20 cellular contexts compared by ENCODE assay signal in the genomic region with DNA sequence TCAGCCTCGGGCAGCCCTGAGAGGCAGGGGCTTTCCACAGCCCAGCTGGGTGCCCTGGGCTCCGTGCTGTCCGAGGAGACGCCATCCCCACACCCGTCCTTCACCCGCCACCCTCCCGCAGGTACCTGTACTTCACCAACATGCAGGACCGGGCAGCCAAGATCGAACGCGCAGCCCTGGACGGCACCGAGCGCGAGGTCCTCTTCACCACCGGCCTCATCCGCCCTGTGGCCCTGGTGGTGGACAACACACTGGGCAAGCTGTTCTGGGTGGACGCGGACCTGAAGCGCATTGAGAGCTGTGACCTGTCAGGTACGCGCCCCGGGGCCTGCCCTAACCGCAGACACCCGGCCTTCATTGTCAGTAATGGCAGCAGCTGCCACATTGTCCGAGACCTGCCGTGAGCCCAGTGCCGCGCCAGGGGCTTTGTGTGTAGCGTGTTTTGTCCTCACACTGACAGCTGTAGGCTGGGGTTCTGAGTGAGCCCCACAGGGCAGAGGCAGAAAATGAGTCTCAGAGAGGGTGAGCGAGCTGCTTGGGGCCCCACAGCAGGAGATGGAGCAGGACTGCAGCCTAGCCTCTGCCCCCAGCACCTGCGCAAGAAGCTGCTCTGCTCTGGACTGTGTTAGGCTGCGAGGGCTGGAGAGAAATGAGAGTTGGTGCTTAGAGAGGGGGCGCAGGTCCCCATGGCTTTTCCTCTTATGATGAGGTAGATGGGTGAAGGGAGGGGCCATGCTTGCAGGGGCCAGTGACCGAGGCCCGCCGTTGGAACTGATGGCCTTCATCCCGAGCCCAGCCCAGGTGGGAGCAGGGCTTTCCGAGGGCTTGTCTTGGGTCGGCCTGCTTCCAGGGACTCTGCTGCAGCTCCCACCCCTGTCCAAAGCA. TPM values are rescaled to one million over a fixed set of nuclear protein-coding genes. Genes with fewer than 3 reads are reported as not detected.
DNase-seq lines count a peak whose midpoint lies in the region; ATAC-seq and TF ChIP-seq lines count a peak whose summit lies in the region.
"Had no signal": no experiment of that assay in that cellular context is flagged by ENCODE, and none has a peak within 500 bp of the region (broad histone marks: within the 10 kb centered on the region; RNA-seq: fewer than 3 reads in every experiment).

No MANE protein-coding gene starts in this region.

- TF ChIP-seq CTCF in natural killer cell (IDR thresholded peaks at IDR 0.05) (no peak), neural progenitor cell (IDR thresholded peaks at IDR 0.05) (no peak), osteoblast (IDR thresholded peaks at IDR 0.05; ENCODE audit: extremely low read depth, low read depth, low read length) (no peak)

- H3K9me3 ChIP-seq in neural progenitor cell (ENCODE audit: low read depth): peaks cover 6% of the 10 kb centered on the region
- H3K9me3 ChIP-seq in osteoblast (ENCODE audit: low read depth, low read length): peaks cover 10% of the 10 kb centered on the region
- peaks cover 5% of the 10 kb centered on the region for H3K9me3 ChIP-seq in aorta (ENCODE audit: control insufficient read depth, low read length)

- H3K9me3 Mint-ChIP-seq in natural killer cell treated with Interleukin-12 subunit alpha and Interleukin-12 subunit beta and Interleukin-15 and Interleukin-18, amount 100 ng/mL, for 72 hours: peaks cover 5% of the 10 kb centered on the region
- H3K9me3 Mint-ChIP-seq in natural killer cell: peaks cover 2 to 11% of the 10 kb centered on the region in 2 donors
- H3K9me3 Mint-ChIP-seq in neural progenitor cell: peaks cover 17% of the 10 kb centered on the region

- no peaks in the 10 kb centered on the region for H3F3A ChIP-seq in neural progenitor cell (ENCODE audit: low read depth)

- peaks cover 9% of the 10 kb centered on the region for H3K36me3 Mint-ChIP-seq in natural killer cell treated with Interleukin-12 subunit alpha and Interleukin-12 subunit beta and Interleukin-15 and Interleukin-18, amount 100 ng/mL, for 72 hours
- peaks cover 8% of the 10 kb centered on the region for H3K36me3 Mint-ChIP-seq in natural killer cell
- H3K36me3 Mint-ChIP-seq in neural progenitor cell: peaks cover 25% of the 10 kb centered on the region

- H3K4me1 Mint-ChIP-seq in natural killer cell treated with Interleukin-12 subunit alpha and Interleukin-12 subunit beta and Interleukin-15 and Interleukin-18, amount 100 ng/mL, for 72 hours (ENCODE audit: low read depth in 2 of 2): no peaks in the 10 kb centered on the region
- H3K4me1 Mint-ChIP-seq in natural killer cell (no peaks in the 10 kb centered on the region), neural progenitor cell (peaks cover 19% of the 10 kb centered on the region)
- H3K4me1 Mint-ChIP-seq: CD4-positive, alpha-beta memory T cell; GM23338 had no signal

- 93 to 95% methylated on average over 40 of the region's 40 CpGs for WGBS in aorta, 2 donors

- H2AFZ ChIP-seq in neural progenitor cell (replicated peaks) (no peak overlapping the region), osteoblast (ENCODE audit: low read length) (no peak overlapping the region)
- H2AFZ ChIP-seq: GM23338 had no signal

- no peak overlapping the region for H3K4me3 ChIP-seq in neural progenitor cell
- H3K4me3 ChIP-seq in osteoblast (ENCODE audit: insufficient read depth, low read length): no peak overlapping the region
- H3K4me3 ChIP-seq in aorta (ENCODE audit: low read length in 2 of 2): no peak overlapping the region
- H3K4me3 ChIP-seq: GM23338, HAP-1 had no signal

- no peaks in the 10 kb centered on the region for H4K20me1 ChIP-seq in neural progenitor cell (ENCODE audit: low read depth)
- H4K20me1 ChIP-seq in osteoblast (ENCODE audit: insufficient read depth, low read length): peaks cover 3% of the 10 kb centered on the region

- H3K79me2 ChIP-seq in neural progenitor cell (ENCODE audit: low read depth): no peaks in the 10 kb centered on the region
- no peaks in the 10 kb centered on the region for H3K79me2 ChIP-seq in osteoblast (ENCODE audit: insufficient read depth, low read length)

- no peak overlapping the region for H3K4me3 Mint-ChIP-seq in natural killer cell treated with Interleukin-12 subunit alpha and Interleukin-12 subunit beta and Interleukin-15 and Interleukin-18, amount 100 ng/mL, for 72 hours
- H3K4me3 Mint-ChIP-seq in natural killer cell: no peak overlapping the region
- H3K4me3 Mint-ChIP-seq in neural progenitor cell: no peak overlapping the region
- H3K4me3 Mint-ChIP-seq: CD4-positive, alpha-beta memory T cell; GM23338; HFFc6 had no signal

- H3K27ac Mint-ChIP-seq in natural killer cell treated with Interleukin-12 subunit alpha and Interleukin-12 subunit beta and Interleukin-15 and Interleukin-18, amount 100 ng/mL, for 72 hours: no peak overlapping the region
- no peak overlapping the region for H3K27ac Mint-ChIP-seq in natural killer cell
- H3K27ac Mint-ChIP-seq in neural progenitor cell: peak overlapping the region; percentile 46
- H3K27ac Mint-ChIP-seq: CD4-positive, alpha-beta memory T cell; GM23338; HFFc6 had no signal

- no peaks in the 10 kb centered on the region for H3K27me3 ChIP-seq in neural progenitor cell
- H3K27me3 ChIP-seq in osteoblast (ENCODE audit: insufficient read depth, low read length): no peaks in the 10 kb centered on the region
- H3K27me3 ChIP-seq in aorta (ENCODE audit: control insufficient read depth in 1 of 2, insufficient read depth in 2 of 2, low read length in 1 of 2): no peaks in the 10 kb centered on the region

- peaks cover 6% of the 10 kb centered on the region for H3K36me3 ChIP-seq in neural progenitor cell
- H3K36me3 ChIP-seq in osteoblast (ENCODE audit: insufficient read depth, low read length): peaks cover 10% of the 10 kb centered on the region
- peaks cover 0 to 12% of the 10 kb centered on the region in 2 donors for H3K36me3 ChIP-seq in aorta (ENCODE audit: control insufficient read depth in 1 of 2, insufficient read depth in 2 of 2, low read length in 1 of 2)

- intact Hi-C loops in natural killer cell (cut with micrococcal nuclease) (no loop called here), aorta (cut with DNase I) (no loop called here)

- H3K4me1 ChIP-seq in neural progenitor cell (no peaks in the 10 kb centered on the region), osteoblast (ENCODE audit: insufficient read depth, low read length) (no peaks in the 10 kb centered on the region), aorta (ENCODE audit: control insufficient read depth in 1 of 2, insufficient read depth in 2 of 2, low read length in 2 of 2) (no peaks in the 10 kb centered on the region)
- H3K4me1 ChIP-seq: HAP-1 had no signal

- peak; percentile 18 to 36 for ATAC-seq in natural killer cell treated with Interleukin-12 subunit alpha and Interleukin-12 subunit beta and Interleukin-15 and Interleukin-18, amount 100 ng/mL, for 72 hours
- ATAC-seq in natural killer cell: no peak
- ATAC-seq in aorta (ENCODE audit: low FRiP score): peak; percentile 29
- no peak for ATAC-seq in GM21447 (IDR thresholded peaks at IDR 0.05; ENCODE audit: unreplicated experiment)
- ATAC-seq in GM19328 (IDR thresholded peaks at IDR 0.05; ENCODE audit: unreplicated experiment): no peak
- ATAC-seq: GM23338 had no signal

- H3K4me2 ChIP-seq in neural progenitor cell: no peak overlapping the region
- no peak overlapping the region for H3K4me2 ChIP-seq in osteoblast (ENCODE audit: insufficient read depth, low read length)
- H3K4me2 ChIP-seq: GM23338 had no signal

- no peak overlapping the region for H3K9ac ChIP-seq in neural progenitor cell

- H3K27ac ChIP-seq in neural progenitor cell: no peak overlapping the region
- no peak overlapping the region for H3K27ac ChIP-seq in osteoblast (ENCODE audit: low read depth, low read length)
- H3K27ac ChIP-seq in aorta (ENCODE audit: low read depth in 1 of 2, low read length in 2 of 2): no peak overlapping the region
- H3K27ac ChIP-seq: 22Rv1 had no signal

- H3K27me3 Mint-ChIP-seq in natural killer cell treated with Interleukin-12 subunit alpha and Interleukin-12 subunit beta and Interleukin-15 and Interleukin-18, amount 100 ng/mL, for 72 hours: no peaks in the 10 kb centered on the region
- H3K27me3 Mint-ChIP-seq in natural killer cell (ENCODE audit: low read depth in 2 of 2) (no peaks in the 10 kb centered on the region), neural progenitor cell (ENCODE audit: insufficient read depth, low read depth) (no peaks in the 10 kb centered on the region)
- H3K27me3 Mint-ChIP-seq: CD4-positive, alpha-beta memory T cell had no signal

- no peak for DNase-seq in natural killer cell treated with Interleukin-12 subunit alpha and Interleukin-12 subunit beta and Interleukin-15 and Interleukin-18, amount 100 ng/mL, for 72 hours (ENCODE audit: low spot score)
- no peak for DNase-seq in natural killer cell
- no peak for DNase-seq in neural progenitor cell (ENCODE audit: low spot score)
- DNase-seq in osteoblast (ENCODE audit: insufficient read length, low spot score, missing footprints): peak; percentile 82
- DNase-seq in aorta: peak in 1 of 2 donors; percentile 75
- DNase-seq in NCI-H187 treated with DMSO at 0.1 percent for 48 hours (lab: John Stamatoyannopoulos, UW): no peak
- DNase-seq: ACHN; AML-193; C1 segment of cervical spinal cord; Calu3; CD4-positive, alpha-beta memory T cell; COR-L47; DMS53; GF-D8; HFFc6 had no signal

RNA-seq across cellular contexts. Expression of a gene that starts 35.3 kb away (rescaled TPM):
- total RNA-seq in natural killer cell treated with Interleukin-12 subunit alpha and Interleukin-12 subunit beta and Interleukin-15 and Interleukin-18, amount 100 ng/mL, for 72 hours: 100 to 1,000 TPM; 188 to 189 TPM
- total RNA-seq in natural killer cell (100 to 1,000 TPM; 148 to 176 (median 149) TPM), neural progenitor cell (ENCODE audit: low replicate concordance) (162 and 197 TPM in 2 replicates), osteoblast (131 and 151 TPM in 2 replicates), aorta (100 to 1,000 TPM in 1 of 2 donors, 10 to 100 TPM in 1; 96.1 to 109 TPM)
- polyA plus RNA-seq in aorta: 10 to 100 TPM; 18.8 to 34.7 TPM

Comparison
In these comparisons a context has a peak if more than half of its experiments do, and no peak if none do; other contexts are left out.
1. ATAC-seq: peak in natural killer cell treated with Interleukin-12 subunit alpha and Interleukin-12 subunit beta and Interleukin-15 and Interleukin-18, amount 100 ng/mL, for 72 hours (2 of 2) and aorta (single experiment); none in natural killer cell (0 of 3), GM21447 (single experiment) and GM19328 (single experiment).